Comparison of ENCODE assay signal across 1 cellular context in the genomic region with DNA sequence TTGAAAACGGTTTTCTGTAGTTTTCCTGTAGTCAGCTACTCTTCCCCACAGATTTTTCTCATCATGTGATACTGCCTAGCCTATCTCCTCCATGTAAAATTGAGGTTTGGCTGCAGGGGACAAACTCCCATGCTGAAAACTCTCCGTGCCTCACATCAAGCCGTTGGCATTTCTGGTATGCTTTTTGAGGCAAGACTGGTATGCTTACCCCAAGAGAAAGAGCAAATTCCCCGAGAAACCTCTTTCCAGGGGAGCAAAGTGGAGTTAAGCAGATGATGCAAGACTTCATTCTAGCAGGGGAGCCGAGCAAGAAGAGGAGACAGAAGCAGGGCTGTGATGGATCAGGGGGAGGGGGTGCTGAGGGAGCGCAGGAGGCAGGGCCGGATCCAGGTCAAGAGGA.
TF ChIP-seq lines count a peak whose summit lies in the region.

No MANE protein-coding gene starts in this region.

TF ChIP-seq in GM23338, 12 proteins besides CTCF, POLR2A, EP300 and RAD21 (continued from another document):
- TF ChIP-seq, protein P1, sequence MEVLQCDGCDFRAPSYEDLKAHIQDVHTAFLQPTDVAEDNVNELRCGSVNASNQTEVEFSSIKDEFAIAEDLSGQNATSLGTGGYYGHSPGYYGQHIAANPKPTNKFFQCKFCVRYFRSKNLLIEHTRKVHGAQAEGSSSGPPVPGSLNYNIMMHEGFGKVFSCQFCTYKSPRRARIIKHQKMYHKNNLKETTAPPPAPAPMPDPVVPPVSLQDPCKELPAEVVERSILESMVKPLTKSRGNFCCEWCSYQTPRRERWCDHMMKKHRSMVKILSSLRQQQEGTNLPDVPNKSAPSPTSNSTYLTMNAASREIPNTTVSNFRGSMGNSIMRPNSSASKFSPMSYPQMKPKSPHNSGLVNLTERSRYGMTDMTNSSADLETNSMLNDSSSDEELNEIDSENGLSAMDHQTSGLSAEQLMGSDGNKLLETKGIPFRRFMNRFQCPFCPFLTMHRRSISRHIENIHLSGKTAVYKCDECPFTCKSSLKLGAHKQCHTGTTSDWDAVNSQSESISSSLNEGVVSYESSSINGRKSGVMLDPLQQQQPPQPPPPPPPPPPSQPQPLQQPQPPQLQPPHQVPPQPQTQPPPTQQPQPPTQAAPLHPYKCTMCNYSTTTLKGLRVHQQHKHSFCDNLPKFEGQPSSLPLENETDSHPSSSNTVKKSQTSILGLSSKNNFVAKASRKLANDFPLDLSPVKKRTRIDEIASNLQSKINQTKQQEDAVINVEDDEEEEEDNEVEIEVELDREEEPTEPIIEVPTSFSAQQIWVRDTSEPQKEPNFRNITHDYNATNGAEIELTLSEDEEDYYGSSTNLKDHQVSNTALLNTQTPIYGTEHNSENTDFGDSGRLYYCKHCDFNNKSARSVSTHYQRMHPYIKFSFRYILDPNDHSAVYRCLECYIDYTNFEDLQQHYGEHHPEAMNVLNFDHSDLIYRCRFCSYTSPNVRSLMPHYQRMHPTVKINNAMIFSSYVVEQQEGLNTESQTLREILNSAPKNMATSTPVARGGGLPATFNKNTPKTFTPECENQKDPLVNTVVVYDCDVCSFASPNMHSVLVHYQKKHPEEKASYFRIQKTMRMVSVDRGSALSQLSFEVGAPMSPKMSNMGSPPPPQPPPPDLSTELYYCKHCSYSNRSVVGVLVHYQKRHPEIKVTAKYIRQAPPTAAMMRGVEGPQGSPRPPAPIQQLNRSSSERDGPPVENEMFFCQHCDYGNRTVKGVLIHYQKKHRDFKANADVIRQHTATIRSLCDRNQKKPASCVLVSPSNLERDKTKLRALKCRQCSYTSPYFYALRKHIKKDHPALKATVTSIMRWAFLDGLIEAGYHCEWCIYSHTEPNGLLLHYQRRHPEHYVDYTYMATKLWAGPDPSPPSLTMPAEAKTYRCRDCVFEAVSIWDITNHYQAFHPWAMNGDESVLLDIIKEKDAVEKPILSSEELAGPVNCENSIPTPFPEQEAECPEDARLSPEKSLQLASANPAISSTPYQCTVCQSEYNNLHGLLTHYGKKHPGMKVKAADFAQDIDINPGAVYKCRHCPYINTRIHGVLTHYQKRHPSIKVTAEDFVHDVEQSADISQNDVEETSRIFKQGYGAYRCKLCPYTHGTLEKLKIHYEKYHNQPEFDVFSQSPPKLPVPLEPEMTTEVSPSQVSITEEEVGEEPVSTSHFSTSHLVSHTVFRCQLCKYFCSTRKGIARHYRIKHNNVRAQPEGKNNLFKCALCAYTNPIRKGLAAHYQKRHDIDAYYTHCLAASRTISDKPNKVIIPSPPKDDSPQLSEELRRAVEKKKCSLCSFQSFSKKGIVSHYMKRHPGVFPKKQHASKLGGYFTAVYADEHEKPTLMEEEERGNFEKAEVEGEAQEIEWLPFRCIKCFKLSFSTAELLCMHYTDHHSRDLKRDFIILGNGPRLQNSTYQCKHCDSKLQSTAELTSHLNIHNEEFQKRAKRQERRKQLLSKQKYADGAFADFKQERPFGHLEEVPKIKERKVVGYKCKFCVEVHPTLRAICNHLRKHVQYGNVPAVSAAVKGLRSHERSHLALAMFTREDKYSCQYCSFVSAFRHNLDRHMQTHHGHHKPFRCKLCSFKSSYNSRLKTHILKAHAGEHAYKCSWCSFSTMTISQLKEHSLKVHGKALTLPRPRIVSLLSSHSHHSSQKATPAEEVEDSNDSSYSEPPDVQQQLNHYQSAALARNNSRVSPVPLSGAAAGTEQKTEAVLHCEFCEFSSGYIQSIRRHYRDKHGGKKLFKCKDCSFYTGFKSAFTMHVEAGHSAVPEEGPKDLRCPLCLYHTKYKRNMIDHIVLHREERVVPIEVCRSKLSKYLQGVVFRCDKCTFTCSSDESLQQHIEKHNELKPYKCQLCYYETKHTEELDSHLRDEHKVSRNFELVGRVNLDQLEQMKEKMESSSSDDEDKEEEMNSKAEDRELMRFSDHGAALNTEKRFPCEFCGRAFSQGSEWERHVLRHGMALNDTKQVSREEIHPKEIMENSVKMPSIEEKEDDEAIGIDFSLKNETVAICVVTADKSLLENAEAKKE (CRISPR knock-in tag; IDR thresholded peaks at IDR 0.05): no peak
- TF ChIP-seq CREB1 (CRISPR knock-in tag; IDR thresholded peaks at IDR 0.05; ENCODE audit: low read depth): no peak
- TF ChIP-seq NANOG (IDR thresholded peaks at IDR 0.05; ENCODE audit: borderline replicate concordance): no peak
- TF ChIP-seq STAT1 (IDR thresholded peaks at IDR 0.05; ENCODE audit: unreplicated experiment): no peak
- TF ChIP-seq EZH2 (IDR thresholded peaks at IDR 0.05; ENCODE audit: low read depth, unreplicated experiment): no peak
